8 cellular contexts compared by ENCODE assay signal in the genomic region with DNA sequence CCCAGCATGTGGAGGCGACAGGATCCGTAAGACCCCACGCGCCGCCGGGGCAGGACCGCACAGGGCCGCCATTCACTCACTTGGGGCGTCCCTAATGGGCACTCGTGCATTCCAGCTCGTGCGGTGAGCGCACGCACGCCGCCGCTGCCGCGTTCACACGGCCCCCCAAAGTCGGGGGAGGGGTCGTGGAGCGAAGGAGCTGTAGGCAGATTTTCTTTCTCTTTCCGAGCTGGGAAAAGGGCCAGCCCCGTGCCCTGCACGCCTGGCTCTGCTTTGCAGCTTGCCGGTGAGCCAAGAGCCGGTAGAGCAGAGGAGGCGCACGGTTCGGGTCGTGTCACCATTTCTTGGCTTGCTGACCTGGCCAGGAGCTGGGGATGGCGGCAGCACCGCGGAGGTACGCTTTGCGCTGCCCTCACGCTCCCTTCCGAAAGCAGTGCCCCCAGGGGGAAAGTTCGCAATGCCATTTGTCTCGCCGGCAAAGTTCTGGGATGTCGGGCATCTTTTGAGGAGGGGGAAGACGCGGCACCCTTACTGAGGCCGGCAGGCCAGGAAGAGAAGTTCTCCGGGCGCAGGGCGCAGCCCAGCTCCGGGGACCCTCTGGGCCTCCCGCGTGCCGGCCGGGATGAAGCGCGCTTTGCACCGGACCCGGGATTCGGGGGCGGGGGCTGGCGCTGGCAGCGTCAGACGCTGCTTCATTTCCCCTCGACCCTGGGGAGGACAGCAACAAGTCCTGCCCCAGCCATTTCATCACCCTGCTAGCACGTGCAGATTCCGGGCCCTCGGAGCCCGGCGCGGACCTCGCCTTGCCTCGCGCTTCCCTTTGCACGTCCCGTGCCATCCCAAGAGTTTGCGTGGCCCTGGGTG. TPM values are rescaled to one million over a fixed set of nuclear protein-coding genes. Genes with fewer than 3 reads are reported as not detected.
DNase-seq lines count a peak whose midpoint lies in the region; ATAC-seq, FAIRE-seq and TF ChIP-seq lines count a peak whose summit lies in the region.

No MANE protein-coding gene starts in this region.

- FAIRE-seq in endothelial cell of umbilical vein (lab: Jason Lieb, UNC) = no peak

- peak overlapping the region; percentile 87 for H3K4me2 ChIP-seq in endothelial cell of umbilical vein (ENCODE audit: insufficient read depth, low read length)

- 1 to 4% (median 1%) methylated on average over 29 to 76 of the region's 76 CpGs for WGBS in ovary, 3 donors

- TF ChIP-seq CTCF in GM12864 (IDR thresholded peaks at IDR 0.05; ENCODE audit: low read depth, low read length, missing control alignments) = no peak
- TF ChIP-seq CTCF in endothelial cell of umbilical vein (IDR thresholded peaks at IDR 0.05; ENCODE audit: extremely low read depth in 1 of 2, insufficient read depth in 1 of 2, low read depth in 1 of 2, low read length in 2 of 2) = no peak
- TF ChIP-seq CTCF in ovary (IDR thresholded peaks at IDR 0.05) = no peak

- no peak for TF ChIP-seq EP300 in ovary (IDR thresholded peaks at IDR 0.05)

- no peaks in the 10 kb centered on the region for H4K20me1 ChIP-seq in endothelial cell of umbilical vein (replicated peaks; ENCODE audit: control insufficient read depth, extremely low read depth, insufficient read depth, low read length)

- CTCF ChIA-PET in endothelial cell of umbilical vein (lab: Charles Lee) = interaction anchor here (0.5 to 11.2 kb wide), 6 partner anchors 26 to 620 kb away, joined by 3 to 428 read pairs (median 4); no protein-coding TSS in a partner anchor

- H3K4me1 ChIP-seq in endothelial cell of umbilical vein (ENCODE audit: control insufficient read depth, extremely low read depth, insufficient read depth, low read length) (peaks cover 36% of the 10 kb centered on the region), ovary (ENCODE audit: insufficient read depth) (peaks cover 5% of the 10 kb centered on the region)

- TF ChIP-seq POLR2A in endothelial cell of umbilical vein (IDR thresholded peaks at IDR 0.05; ENCODE audit: low read depth, low read length) = peak; percentile 59
- no peak for TF ChIP-seq POLR2A in ovary (IDR thresholded peaks at IDR 0.05)

- no peaks in the 10 kb centered on the region for H3K9me1 ChIP-seq in endothelial cell of umbilical vein (replicated peaks; ENCODE audit: control insufficient read depth, extremely low read depth, insufficient read depth, low read length)

- POLR2A ChIA-PET in endothelial cell of umbilical vein (lab: Charles Lee) = no interaction called here

- TSS peak; percentile 12 for BruUV-seq in endothelial cell of umbilical vein (replicated peaks; lab: Mats Ljungman, UMichigan)

- ATAC-seq in HG03460 (IDR thresholded peaks at IDR 0.05; ENCODE audit: unreplicated experiment) = no peak
- ATAC-seq in GM19452 (IDR thresholded peaks at IDR 0.05; ENCODE audit: unreplicated experiment) = no peak

- peak overlapping the region; percentile 68 for H3K9ac ChIP-seq in endothelial cell of umbilical vein (replicated peaks; ENCODE audit: extremely low read depth, insufficient read depth, low read length)

- peak overlapping the region; percentile 56 for H3K27ac ChIP-seq in endothelial cell of umbilical vein (ENCODE audit: insufficient read depth, low read depth, low read length)
- H3K27ac ChIP-seq in ovary = no peak overlapping the region

- H3K36me3 ChIP-seq in endothelial cell of umbilical vein (ENCODE audit: control insufficient read depth in 2 of 2, extremely low read depth in 1 of 2, insufficient read depth in 2 of 2, low read length in 2 of 2) (peaks cover 4 to 6% of the 10 kb centered on the region in 2 experiments), ovary (no peaks in the 10 kb centered on the region)

- H3K4me3 ChIP-seq in GM12864 (ENCODE audit: low read depth, low read length) (peak overlapping the region; percentile 66), endothelial cell of umbilical vein (replicated peaks in 1 of 3; ENCODE audit: insufficient read depth in 1 of 3, low read depth in 1 of 3, low read length in 3 of 3) (peak overlapping the region; percentile 18 to 45 (median 40)), ovary (peak overlapping the region; percentile 12)

- peak overlapping the region; percentile 66 for H2AFZ ChIP-seq in endothelial cell of umbilical vein (ENCODE audit: low read depth, low read length)

- H3K79me2 ChIP-seq in endothelial cell of umbilical vein (ENCODE audit: control insufficient read depth, insufficient read depth, low read length) = peaks cover 46% of the 10 kb centered on the region

- dilution Hi-C loops in endothelial cell of umbilical vein (cut with MboI; ENCODE audit: extremely low pct_ligation_motif_present, low sequenced_read_pairs) = no loop called here

- intact Hi-C loops in endothelial cell of umbilical vein (cut with micrococcal nuclease) (no loop called here), ovary (cut with DNase I) (no loop called here)

- H3K27me3 ChIP-seq in endothelial cell of umbilical vein (ENCODE audit: control insufficient read depth in 2 of 2, insufficient read depth in 2 of 2, low read length in 2 of 2) (no peaks in the 10 kb centered on the region), ovary (no peaks in the 10 kb centered on the region)

- DNase-seq in GM12864 (ENCODE audit: low read depth) = no peak
- peak; percentile 77 for DNase-seq in NCI-H69 (lab: John Stamatoyannopoulos, UW)
- peak; percentile 50 for DNase-seq in endothelial cell of umbilical vein (ENCODE audit: low read depth, low spot score)
- DNase-seq in ovary = no peak
- no peak for DNase-seq in NCI-H345 treated with DMSO at 0.1 percent for 48 hours (lab: John Stamatoyannopoulos, UW; ENCODE audit: unreplicated experiment)
- no peak for DNase-seq in middle frontal gyrus (ENCODE audit: extremely low spot score, low spot score)

- H3K9me3 ChIP-seq in endothelial cell of umbilical vein (replicated peaks; ENCODE audit: control insufficient read depth, insufficient read depth, low read length) (no peaks in the 10 kb centered on the region), ovary (no peaks in the 10 kb centered on the region)

TF ChIP-seq in endothelial cell of umbilical vein, 7 proteins besides CTCF, POLR2A, EP300 and RAD21:
- TF ChIP-seq GATA2 (IDR thresholded peaks at IDR 0.05; ENCODE audit: insufficient read depth, insufficient read length, low read depth, low read length) (no peak), POLR2AphosphoS5 (IDR thresholded peaks at IDR 0.05; ENCODE audit: insufficient read depth, low read depth, low read length) (no peak), JUN (IDR thresholded peaks at IDR 0.05; ENCODE audit: borderline replicate concordance, insufficient read depth, insufficient read length, low read depth) (no peak), FOS (IDR thresholded peaks at IDR 0.05; ENCODE audit: borderline replicate concordance, insufficient read depth, low read length) (no peak), EZH2 (IDR thresholded peaks at IDR 0.05; ENCODE audit: borderline replicate concordance, low read depth, low read length, severe bottlenecking) (no peak), MYC (IDR thresholded peaks at IDR 0.05; ENCODE audit: low read depth, low read length) (no peak)
- TF ChIP-seq, protein P1, sequence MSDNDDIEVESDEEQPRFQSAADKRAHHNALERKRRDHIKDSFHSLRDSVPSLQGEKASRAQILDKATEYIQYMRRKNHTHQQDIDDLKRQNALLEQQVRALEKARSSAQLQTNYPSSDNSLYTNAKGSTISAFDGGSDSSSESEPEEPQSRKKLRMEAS (IDR thresholded peaks at IDR 0.05; ENCODE audit: insufficient read depth, insufficient read length) = no peak

RNA-seq across cellular contexts. Expression of gene STC2, which starts 0.9 kb away (rescaled TPM):
- total RNA-seq in endothelial cell of umbilical vein (26.2 and 26.9 TPM in 2 replicates), ovary (1 to 10 TPM in 2 of 7 donors, under 1 TPM in 5; 0.45 to 8.3 (median 0.83) TPM)
- polyA plus RNA-seq in endothelial cell of umbilical vein (11.6 and 19.0 TPM in 2 replicates), ovary (1 to 10 TPM in 1 of 2 donors, under 1 TPM in 1; 0.71 to 3.2 TPM)
- 30.6 and 35.2 TPM in 2 replicates for polyA plus RNA-seq in endothelial cell of umbilical vein (2011; cell fraction: cytosol; rRNA removed)
- polyA plus RNA-seq in endothelial cell of umbilical vein (2011; cell fraction: nucleus; rRNA removed) = 43.5 and 60.3 TPM in 2 replicates
- 59.3 and 62.7 TPM in 2 replicates for polyA plus RNA-seq in endothelial cell of umbilical vein (2012)
- polyA minus RNA-seq in endothelial cell of umbilical vein = 10.3 and 16.4 TPM in 2 replicates
- polyA minus RNA-seq in endothelial cell of umbilical vein (2011; cell fraction: cytosol; rRNA and poly(A)+ RNA removed) = 27.1 TPM
- 22.4 and 48.3 TPM in 2 replicates for polyA minus RNA-seq in endothelial cell of umbilical vein (2011; cell fraction: nucleus; rRNA and poly(A)+ RNA removed)

Comparison
In these comparisons a context has a peak if more than half of its experiments do, and no peak if none do; other contexts are left out.
1. DNase-seq: peak in NCI-H69 (single experiment) and endothelial cell of umbilical vein (single experiment); none in GM12864 (single experiment), ovary (0 of 5), NCI-H345 treated with DMSO at 0.1 percent for 48 hours (single experiment) and middle frontal gyrus (single experiment).
2. H3K4me3 ChIP-seq: peak in every context shown above with its lines; median percentile 66 in GM12864; 40 in endothelial cell of umbilical vein; 12 in ovary.